11 cellular contexts compared by ENCODE assay signal in genomic region chr11:109865558-109866186, GRCh38.
DNase-seq lines count a peak whose midpoint lies in the region; ATAC-seq and TF ChIP-seq lines count a peak whose summit lies in the region.
"Had no signal": no experiment of that assay in that cellular context is flagged by ENCODE, and none has a peak within 500 bp of the region (broad histone marks: within the 10 kb centered on the region; RNA-seq: fewer than 3 reads in every experiment).

No MANE protein-coding gene starts in this region.

- H3K4me1 ChIP-seq in adrenal gland (replicated peaks in 1 of 2): peaks cover 0 to 24% of the 10 kb centered on the region in 2 donors

- TF ChIP-seq POLR2A in adrenal gland (IDR thresholded peaks at IDR 0.05): no peak

- peak; percentile 25 for DNase-seq in DMS153 (lab: John Stamatoyannopoulos, UW)
- DNase-seq in LHCN-M2 (ENCODE audit: low read depth): peak; percentile 12
- DNase-seq in adrenal gland: peak; percentile 57 to 84 (median 75)
- peak; percentile 31 for DNase-seq in mucosa of gallbladder (ENCODE audit: low spot score)
- no peak for DNase-seq in activated CD4-positive, alpha-beta T cell treated with anti-CD3 and anti-CD28 coated beads for 1 hour
- DNase-seq in stimulated activated CD4-positive, alpha-beta T cell treated with anti-CD3 and anti-CD28 coated beads, Interleukin-12 subunit alpha, Interleukin-12 subunit beta, amount 100 ng/mL, for 4 hours: no peak
- DNase-seq: stimulated activated CD4-positive, alpha-beta T cell treated with anti-CD3 and anti-CD28 coated beads, Interleukin-2, amount 100 ng/mL, for 48 hours; T-helper 9 cell had no signal

- intact Hi-C loops in adrenal gland (cut with DNase I): loop anchor here in 1 of 2 donors (5.0 kb wide), 1 partner anchor 72 kb away; no protein-coding TSS in a partner anchor

- H3K4me3 ChIP-seq in adrenal gland: no peak overlapping the region
- H3K4me3 ChIP-seq: cardiac muscle cell had no signal

- H3K27ac ChIP-seq in adrenal gland: no peak overlapping the region
- H3K27ac ChIP-seq: cardiac muscle cell had no signal

- no peaks in the 10 kb centered on the region for H3K27me3 ChIP-seq in adrenal gland
- H3K27me3 ChIP-seq: cardiac muscle cell had no signal

- no peaks in the 10 kb centered on the region for H3K36me3 ChIP-seq in adrenal gland (replicated peaks in 1 of 2)
- H3K36me3 ChIP-seq: cardiac muscle cell had no signal

- no peaks in the 10 kb centered on the region for H3K9me3 ChIP-seq in adrenal gland (replicated peaks in 1 of 3)

- ATAC-seq in HG03520 (IDR thresholded peaks at IDR 0.05; ENCODE audit: unreplicated experiment): no peak
- no peak for ATAC-seq in GM18517 (IDR thresholded peaks at IDR 0.05; ENCODE audit: unreplicated experiment)

- WGBS in adrenal gland, 4 donors: 67 to 81% (median 72%) methylated on average over 2 to 4 of the region's 4 CpGs

- TF ChIP-seq CTCF in adrenal gland (IDR thresholded peaks at IDR 0.05): peak in 5 of 6 experiments; percentile 6 to 47 (median 36)

Comparison
In these comparisons a context has a peak if more than half of its experiments do, and no peak if none do; other contexts are left out.
1. DNase-seq: peak in DMS153 (single experiment), LHCN-M2 (single experiment), adrenal gland (7 of 7) and mucosa of gallbladder (single experiment); none in activated CD4-positive, alpha-beta T cell treated with anti-CD3 and anti-CD28 coated beads for 1 hour (single experiment) and stimulated activated CD4-positive, alpha-beta T cell treated with anti-CD3 and anti-CD28 coated beads, Interleukin-12 subunit alpha, Interleukin-12 subunit beta, amount 100 ng/mL, for 4 hours (single experiment).